ENCODE assay signal across 8 cellular contexts in genomic region chr2:39227628-39228412, GRCh38. TPM values are rescaled to one million over a fixed set of nuclear protein-coding genes. Genes with fewer than 3 reads are reported as not detected.
DNase-seq lines count a peak whose midpoint lies in the region; ATAC-seq and TF ChIP-seq lines count a peak whose summit lies in the region.

No MANE protein-coding gene starts in this region.

- H3K27ac ChIP-seq in right atrium auricular region = no peak overlapping the region

- H3K4me3 ChIP-seq in GM12865 (ENCODE audit: low read depth, low read length) (no peak overlapping the region), right atrium auricular region (peak overlapping the region; percentile 16 to 28), retinal pigment epithelial cell (ENCODE audit: low read length) (peak overlapping the region; percentile 13)

- TF ChIP-seq CTCF in GM12865 (IDR thresholded peaks at IDR 0.05; ENCODE audit: insufficient read depth, low read depth, low read length, missing control alignments) (peak; percentile 81), right atrium auricular region (IDR thresholded peaks at IDR 0.05) (peak; percentile 80 to 91), retinal pigment epithelial cell (conservative IDR thresholded peaks at IDR 0.05; ENCODE audit: low read depth, low read length) (peak; percentile 91)

- no peaks in the 10 kb centered on the region for H3K36me3 ChIP-seq in right atrium auricular region

- peak; percentile 86 for DNase-seq in GM12865 (ENCODE audit: low read depth)
- DNase-seq in NCI-H128 (lab: John Stamatoyannopoulos, UW; ENCODE audit: unreplicated experiment) = peak; percentile 48
- DNase-seq in T-helper 22 cell (ENCODE audit: low read depth) = peak; percentile 51
- DNase-seq in amygdala (lab: John Stamatoyannopoulos, UW) = peak in 55 of 56 donors; percentile 4 to 84 (median 46)
- DNase-seq in right atrium auricular region (ENCODE audit: low spot score) = no peak
- DNase-seq in retinal pigment epithelial cell (ENCODE audit: low read depth) = peak; percentile 20
- DNase-seq in mesenteric fat pad (ENCODE audit: low spot score) = no peak

- H3K4me1 ChIP-seq in right atrium auricular region = peaks cover 0 to 6% of the 10 kb centered on the region in 2 donors

- peak; percentile 79 for ATAC-seq in HG02642 (IDR thresholded peaks at IDR 0.05; ENCODE audit: poor library complexity, unreplicated experiment)

- no peaks in the 10 kb centered on the region for H3K27me3 ChIP-seq in right atrium auricular region

- no peaks in the 10 kb centered on the region for H3K9me3 ChIP-seq in right atrium auricular region

RNA-seq across cellular contexts. Expression of gene CDKL4, which starts 15.9 kb away (rescaled TPM):
- under 1 TPM; 0.79 to 0.89 TPM for total RNA-seq in right atrium auricular region
- total RNA-seq in mesenteric fat pad = 0.96 TPM

Comparison
In these comparisons a context has a peak if more than half of its experiments do, and no peak if none do; other contexts are left out.
1. DNase-seq: peak in GM12865 (single experiment), NCI-H128 (single experiment), T-helper 22 cell (single experiment), amygdala (55 of 56) and retinal pigment epithelial cell (single experiment); none in right atrium auricular region (single experiment) and mesenteric fat pad (single experiment).
2. Peak in every context shown above with its lines, with median percentiles within 50 percentile points of each other: CTCF ChIP-seq.